Comparison of ENCODE assay signal across 28 cellular contexts in the genomic region with DNA sequence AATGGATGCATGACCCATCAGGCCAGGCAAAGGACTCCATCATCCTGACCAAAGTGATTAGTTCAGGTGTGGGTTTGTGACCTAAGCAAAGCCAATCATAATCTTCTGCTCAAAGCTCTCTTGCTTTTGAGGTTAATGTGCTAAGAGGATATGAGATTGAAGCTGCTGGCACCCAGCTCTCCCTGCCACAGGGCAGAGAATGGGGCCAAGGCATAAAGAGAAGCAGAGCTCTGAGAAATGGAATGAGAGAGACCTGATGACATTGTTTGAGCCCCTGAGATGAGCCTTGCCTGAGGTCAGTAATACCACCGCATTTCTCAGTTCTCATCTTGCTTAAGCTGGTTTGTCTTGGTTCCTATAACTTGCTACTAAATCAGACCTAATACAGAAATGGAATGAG. TPM values are rescaled to one million over a fixed set of nuclear protein-coding genes. Genes with fewer than 3 reads are reported as not detected.
"Had no signal": no experiment of that assay in that cellular context is flagged by ENCODE, and none has a peak within 500 bp of the region (broad histone marks: within the 10 kb centered on the region; RNA-seq: fewer than 3 reads in every experiment).

No MANE protein-coding gene starts in this region.

- ATAC-seq: natural killer cell, right lobe of liver had no signal

- H3K27me3 ChIP-seq: ovary, right atrium auricular region, right lobe of liver, stomach, testis, thyroid gland, transverse colon, upper lobe of left lung, vagina had no signal

- H3K9me3 Mint-ChIP-seq: immature natural killer cell, mesothelial cell of epicardium, naive B cell, natural killer cell, nephron progenitor cell had no signal

- H3K9me3 ChIP-seq: left ventricle myocardium inferior, ovary, right atrium auricular region, right lobe of liver, stomach, testis, thyroid gland, transverse colon, upper lobe of left lung, vagina had no signal

- DNase-seq: hypothalamus; immature natural killer cell; kidney; left ventricle myocardium inferior; mesendoderm; naive B cell; natural killer cell; nephron progenitor cell; ovary; right lobe of liver; stimulated activated CD4-positive, alpha-beta T cell treated with anti-CD3 and anti-CD28 coated beads, Interleukin-1b, Interleukin-23, amount 100 ng/mL, for 48 hours; stimulated activated CD4-positive, alpha-beta T cell treated with anti-CD3 and anti-CD28 coated beads, Interleukin-2, amount 100 ng/mL, for 48 hours; stimulated activated CD4-positive, alpha-beta T cell treated with anti-CD3 and anti-CD28 coated beads, Interleukin-4, amount 100 ng/mL, for 4 hours; stimulated activated CD8-positive, alpha-beta memory T cell treated with anti-CD3 and anti-CD28 coated beads, Interleukin-4, amount 100 ng/mL, for 48 hours; stimulated activated naive CD4-positive, alpha-beta T cell; stomach; testis; thyroid gland; transverse colon; upper lobe of left lung had no signal

- H3K36me3 Mint-ChIP-seq: immature natural killer cell, mesothelial cell of epicardium, natural killer cell had no signal

- H3K4me1 Mint-ChIP-seq: mesothelial cell of epicardium, nephron progenitor cell had no signal

- H3K4me3 Mint-ChIP-seq: immature natural killer cell, mesothelial cell of epicardium, natural killer cell, nephron progenitor cell had no signal

- FAIRE-seq: islet of Langerhans, kidney had no signal

- H3K36me3 ChIP-seq: left ventricle myocardium inferior, ovary, right atrium auricular region, right lobe of liver, stomach, thyroid gland, transverse colon, upper lobe of left lung, vagina had no signal

- H3K4me3 ChIP-seq: left ventricle myocardium inferior, lung, ovary, right atrium auricular region, right lobe of liver, smooth muscle cell, stomach, testis, thyroid gland, transverse colon, upper lobe of left lung, vagina had no signal

- H3K27me3 Mint-ChIP-seq: naive B cell had no signal

- H3K27ac Mint-ChIP-seq: immature natural killer cell, mesothelial cell of epicardium, natural killer cell, nephron progenitor cell, progenitor cell of endocrine pancreas had no signal

RNA-seq across cellular contexts. Expression of gene CELF6, which starts 41.2 kb away (rescaled TPM):
- total RNA-seq: pulmonary artery endothelial cell had no signal
